ENCODE assay signal across 8 cellular contexts in the genomic region with DNA sequence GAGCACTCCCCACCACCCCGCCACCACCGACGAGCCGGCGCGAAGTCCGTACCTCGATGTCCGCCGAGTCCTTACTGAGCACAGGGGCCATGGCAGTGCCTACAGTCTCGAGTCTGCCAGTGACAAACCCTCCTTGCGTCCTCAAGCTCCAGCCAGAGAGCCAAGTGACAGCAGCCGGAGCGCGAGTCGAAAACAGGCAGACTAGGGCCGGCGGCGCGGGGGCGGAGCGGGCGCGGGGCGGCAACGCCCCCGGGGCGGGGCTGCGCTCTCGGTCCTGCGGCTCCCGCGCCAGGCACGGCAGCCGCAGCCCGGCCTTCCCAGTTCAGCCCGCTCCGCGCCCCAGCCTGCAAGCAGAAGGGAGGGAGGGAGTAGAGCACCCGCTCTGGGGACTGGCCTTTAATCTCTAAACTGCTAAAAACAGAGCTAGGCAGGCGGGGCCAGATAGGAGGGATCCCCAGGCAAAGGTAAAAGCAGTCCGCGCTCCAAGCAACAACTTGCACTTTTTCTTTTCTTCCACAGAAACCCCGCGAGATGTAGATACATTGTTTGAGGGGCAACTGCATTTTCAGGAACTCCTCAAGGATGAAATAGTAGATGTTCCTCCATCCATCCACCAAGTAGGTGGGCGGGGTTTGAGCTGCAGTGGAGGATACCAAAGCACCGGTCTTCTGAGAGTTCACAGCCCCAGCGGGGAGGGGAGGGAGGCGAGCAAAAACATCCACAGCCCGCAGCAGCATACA. TPM values are rescaled to one million over a fixed set of nuclear protein-coding genes. Genes with fewer than 3 reads are reported as not detected.
A peak's percentile ranks its signal among the peaks of the same experiment; 100 is the strongest.
DNase-seq lines count a peak whose midpoint lies in the region; ATAC-seq and TF ChIP-seq lines count a peak whose summit lies in the region.

TSS of gene DPYD (minus strand) at position 203 of the 740 bp plus-strand sequence. CDS start at position 91, 112 bp downstream.

- H3K4me3 ChIP-seq in KMS-11 (IDR thresholded peaks at IDR 0.05; ENCODE audit: insufficient read depth, low read depth, low read length) (peak within 1 kb of the TSS; percentile 85), fibroblast of lung (replicated peaks in 1 of 4; ENCODE audit: control extremely low read depth in 1 of 4, insufficient read depth in 1 of 4, low read depth in 3 of 4, low read length in 4 of 4) (peak within 1 kb of the TSS; percentile 74 to 98 (median 79))

- H3K4me2 ChIP-seq in KMS-11 (peak within 1 kb of the TSS; percentile 92), fibroblast of lung (ENCODE audit: extremely low read depth, insufficient read depth, low read length) (peak within 1 kb of the TSS; percentile 80)

- H3K36me3 ChIP-seq in KMS-11 (ENCODE audit: insufficient read depth) (no peaks in the 10 kb centered on the region), fibroblast of lung (ENCODE audit: control insufficient read depth, insufficient read depth, low read length) (no peaks in the 10 kb centered on the region)

- DNase-seq in DMS79 (lab: John Stamatoyannopoulos, UW) (peak; percentile 24), RKO (ENCODE audit: low spot score) (peak; percentile 23), fibroblast of lung (ENCODE audit: low read depth in 2 of 2) (peak; percentile 86 to 90)
- DNase-seq in activated T-helper 1 cell treated with anti-CD3 and anti-CD28 coated beads, Interleukin-12 subunit alpha, Interleukin-12 subunit beta, Interleukin-2, Interleukin-4 antibody, amounts not matched to agents 30 ng/mL and 10 ng/mL and 1 ng/mL, durations not matched to agents 14 hours and 24 hours and 36 hours (ENCODE audit: low spot score): peak; percentile 81
- peak; percentile 76 to 91 (median 82) for DNase-seq in naive thymus-derived CD8-positive, alpha-beta T cell
- peak; percentile 75 to 94 (median 80) for DNase-seq in stimulated activated naive CD4-positive, alpha-beta T cell (lab: John Stamatoyannopoulos, UW)

- TF ChIP-seq CTCF in KMS-11 (conservative IDR thresholded peaks at IDR 0.05; ENCODE audit: low read depth, low read length) (no peak), fibroblast of lung (conservative IDR thresholded peaks at IDR 0.05 in 1 of 2, IDR thresholded peaks at IDR 0.05 in 1 of 2; ENCODE audit: low read depth in 1 of 2, low read length in 2 of 2) (no peak)

- H2AFZ ChIP-seq in KMS-11 (ENCODE audit: low read depth) (peak within 1 kb of the TSS; percentile 95), fibroblast of lung (ENCODE audit: low read length) (peak within 1 kb of the TSS; percentile 89)

- peaks cover 40% of the 10 kb centered on the region for H3K4me1 ChIP-seq in KMS-11 (ENCODE audit: low read depth, poor library complexity, severe bottlenecking)
- H3K4me1 ChIP-seq in fibroblast of lung (ENCODE audit: control insufficient read depth, extremely low read depth, insufficient read depth, low read length): peaks cover 5% of the 10 kb centered on the region

- peak within 1 kb of the TSS; percentile 78 for H3K9ac ChIP-seq in KMS-11
- H3K9ac ChIP-seq in fibroblast of lung (ENCODE audit: insufficient read depth, low read length): peak within 1 kb of the TSS; percentile 81

- H3K27ac ChIP-seq in KMS-11 (peak within 1 kb of the TSS; percentile 80), fibroblast of lung (ENCODE audit: insufficient read depth, low read length) (peak within 1 kb of the TSS; percentile 86)

- ATAC-seq in GM21786 (IDR thresholded peaks at IDR 0.05; ENCODE audit: unreplicated experiment): peak; percentile 81
- ATAC-seq in naive thymus-derived CD8-positive, alpha-beta T cell: peak; percentile 86 to 87

- H3K27me3 ChIP-seq in KMS-11 (ENCODE audit: insufficient read depth, low read depth) (no peaks in the 10 kb centered on the region), fibroblast of lung (ENCODE audit: control insufficient read depth, insufficient read depth, low read length) (no peaks in the 10 kb centered on the region)

- peaks cover 43% of the 10 kb centered on the region for H3K79me2 ChIP-seq in KMS-11 (ENCODE audit: insufficient read depth, low read depth)
- peaks cover 40% of the 10 kb centered on the region for H3K79me2 ChIP-seq in fibroblast of lung (ENCODE audit: control insufficient read depth, insufficient read depth, low read length)

- no peaks in the 10 kb centered on the region for H3K27me3 Mint-ChIP-seq in activated T-helper 1 cell treated with anti-CD3 and anti-CD28 coated beads, Interleukin-12 subunit alpha, Interleukin-12 subunit beta, Interleukin-2, Interleukin-4 antibody, amounts not matched to agents 30 ng/mL and 10 ng/mL and 1 ng/mL, durations not matched to agents 14 hours and 24 hours and 36 hours (ENCODE audit: insufficient read depth)
- no peaks in the 10 kb centered on the region for H3K27me3 Mint-ChIP-seq in naive thymus-derived CD8-positive, alpha-beta T cell

- POLR2A ChIA-PET in naive thymus-derived CD8-positive, alpha-beta T cell (lab: Charles Lee): interaction anchor here (0.5 to 1.3 kb wide), 7 partner anchors 10 to 129 kb away, joined by 3 to 4 read pairs (median 3); no protein-coding TSS in a partner anchor

- H3K9me3 Mint-ChIP-seq in activated T-helper 1 cell treated with anti-CD3 and anti-CD28 coated beads, Interleukin-12 subunit alpha, Interleukin-12 subunit beta, Interleukin-2, Interleukin-4 antibody, amounts not matched to agents 30 ng/mL and 10 ng/mL and 1 ng/mL, durations not matched to agents 14 hours and 24 hours and 36 hours: no peaks in the 10 kb centered on the region
- H3K9me3 Mint-ChIP-seq in naive thymus-derived CD8-positive, alpha-beta T cell: no peaks in the 10 kb centered on the region

- H3K27ac Mint-ChIP-seq in activated T-helper 1 cell treated with anti-CD3 and anti-CD28 coated beads, Interleukin-12 subunit alpha, Interleukin-12 subunit beta, Interleukin-2, Interleukin-4 antibody, amounts not matched to agents 30 ng/mL and 10 ng/mL and 1 ng/mL, durations not matched to agents 14 hours and 24 hours and 36 hours: peak within 1 kb of the TSS; percentile 93
- H3K27ac Mint-ChIP-seq in naive thymus-derived CD8-positive, alpha-beta T cell: peak within 1 kb of the TSS; percentile 75 to 98 (median 96)

- peaks cover 66% of the 10 kb centered on the region for H3K4me1 Mint-ChIP-seq in activated T-helper 1 cell treated with anti-CD3 and anti-CD28 coated beads, Interleukin-12 subunit alpha, Interleukin-12 subunit beta, Interleukin-2, Interleukin-4 antibody, amounts not matched to agents 30 ng/mL and 10 ng/mL and 1 ng/mL, durations not matched to agents 14 hours and 24 hours and 36 hours (ENCODE audit: low read depth)
- H3K4me1 Mint-ChIP-seq in naive thymus-derived CD8-positive, alpha-beta T cell: peaks cover 21 to 59% (median 48%) of the 10 kb centered on the region in 4 donors

- H3K4me3 Mint-ChIP-seq in activated T-helper 1 cell treated with anti-CD3 and anti-CD28 coated beads, Interleukin-12 subunit alpha, Interleukin-12 subunit beta, Interleukin-2, Interleukin-4 antibody, amounts not matched to agents 30 ng/mL and 10 ng/mL and 1 ng/mL, durations not matched to agents 14 hours and 24 hours and 36 hours: peak within 1 kb of the TSS; percentile 93
- peak within 1 kb of the TSS; percentile 92 to 98 (median 97) for H3K4me3 Mint-ChIP-seq in naive thymus-derived CD8-positive, alpha-beta T cell

- H3K9me3 ChIP-seq in fibroblast of lung (ENCODE audit: control insufficient read depth, insufficient read depth, low read depth, low read length): no peaks in the 10 kb centered on the region

- no peaks in the 10 kb centered on the region for H4K20me1 ChIP-seq in KMS-11 (ENCODE audit: insufficient read depth)
- no peaks in the 10 kb centered on the region for H4K20me1 ChIP-seq in fibroblast of lung (ENCODE audit: control insufficient read depth, extremely low read depth, insufficient read depth, low read length)

- H3K36me3 Mint-ChIP-seq in activated T-helper 1 cell treated with anti-CD3 and anti-CD28 coated beads, Interleukin-12 subunit alpha, Interleukin-12 subunit beta, Interleukin-2, Interleukin-4 antibody, amounts not matched to agents 30 ng/mL and 10 ng/mL and 1 ng/mL, durations not matched to agents 14 hours and 24 hours and 36 hours (ENCODE audit: low read depth): peaks cover 4% of the 10 kb centered on the region
- H3K36me3 Mint-ChIP-seq in naive thymus-derived CD8-positive, alpha-beta T cell: no peaks in the 10 kb centered on the region

- intact Hi-C loops in activated T-helper 1 cell treated with anti-CD3 and anti-CD28 coated beads, Interleukin-12 subunit alpha, Interleukin-12 subunit beta, Interleukin-2, Interleukin-4 antibody, amounts not matched to agents 30 ng/mL and 10 ng/mL and 1 ng/mL, durations not matched to agents 14 hours and 24 hours and 36 hours (cut with micrococcal nuclease): loop anchor here (1.0 to 10.0 kb wide), 7 partner anchors 9 to 1199 kb away; partner anchors contain the start of gene PTBP2

RNA-seq across cellular contexts. Expression of gene DPYD, which starts in this region (rescaled TPM):
- 16.2 and 17.9 TPM in 2 replicates for total RNA-seq in activated T-helper 1 cell treated with anti-CD3 and anti-CD28 coated beads, Interleukin-12 subunit alpha, Interleukin-12 subunit beta, Interleukin-2, Interleukin-4 antibody, amounts not matched to agents 30 ng/mL and 10 ng/mL and 1 ng/mL, durations not matched to agents 14 hours and 24 hours and 36 hours
- total RNA-seq in fibroblast of lung: 63.1 and 64.2 TPM in 2 replicates
- polyA plus RNA-seq in fibroblast of lung: 25.2 and 32.0 TPM in 2 replicates
- polyA plus RNA-seq in fibroblast of lung (2012): 22.5 and 25.7 TPM in 2 replicates
- 16.1 and 24.5 TPM in 2 replicates for polyA minus RNA-seq in fibroblast of lung (ENCODE audit: low replicate concordance)
- 10 to 100 TPM; 39.3 to 40.7 TPM for total RNA-seq in naive thymus-derived CD8-positive, alpha-beta T cell
- polyA plus RNA-seq in naive thymus-derived CD8-positive, alpha-beta T cell: 10 to 100 TPM; 24.1 to 40.9 (median 36.4) TPM

Comparison
In these comparisons a context has a peak if more than half of its experiments do, and no peak if none do; other contexts are left out.
1. Peak in every context shown above with its lines: DNase-seq, ATAC-seq, H3K4me3 ChIP-seq and H3K27ac ChIP-seq.
2. DNase-seq: peak in every context shown above with its lines; median percentile 88 in fibroblast of lung; 82 in naive thymus-derived CD8-positive, alpha-beta T cell; 81 in activated T-helper 1 cell treated with anti-CD3 and anti-CD28 coated beads, Interleukin-12 subunit alpha, Interleukin-12 subunit beta, Interleukin-2, Interleukin-4 antibody, amounts not matched to agents 30 ng/mL and 10 ng/mL and 1 ng/mL, durations not matched to agents 14 hours and 24 hours and 36 hours; 80 in stimulated activated naive CD4-positive, alpha-beta T cell; 24 in DMS79; 23 in RKO.